Comparison of ENCODE assay signal across 1 cellular context in the genomic region with DNA sequence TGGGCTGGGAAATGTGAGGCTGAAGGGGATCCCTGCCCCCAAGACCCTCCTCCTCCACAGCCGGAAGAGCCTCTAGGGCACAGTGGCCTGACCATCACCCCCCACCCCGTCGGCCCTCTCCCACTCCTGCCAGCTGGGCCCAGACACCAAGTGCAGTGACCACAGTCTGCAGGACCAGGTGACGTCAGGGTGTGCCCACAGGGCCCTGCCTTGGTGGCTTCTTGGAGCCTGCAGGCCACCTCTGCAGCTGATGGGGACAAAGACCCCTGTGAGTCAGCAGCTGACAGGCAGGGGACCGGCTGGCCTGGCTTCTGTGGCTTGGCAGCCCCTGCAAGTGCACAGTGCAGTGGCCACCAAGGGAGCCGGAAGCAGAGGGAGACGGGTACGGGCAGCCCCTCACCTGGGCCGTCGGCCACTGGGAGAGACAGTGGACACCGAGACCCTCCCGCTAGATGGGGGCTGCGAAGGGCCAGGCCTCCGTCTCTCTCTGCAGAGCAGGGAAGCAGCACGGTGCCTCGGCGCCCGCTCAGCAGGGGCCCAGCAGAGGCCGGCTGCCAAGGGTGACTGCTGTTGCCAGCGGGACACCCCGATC.
TF ChIP-seq lines count a peak whose summit lies in the region.

No MANE protein-coding gene starts in this region.

TF ChIP-seq in H1, 55 proteins besides CTCF, POLR2A, EP300 and RAD21:
- TF ChIP-seq SP4 (IDR thresholded peaks at IDR 0.05; ENCODE audit: low read length) (no peak), POLR2AphosphoS5 (IDR thresholded peaks at IDR 0.05; ENCODE audit: low read depth, low read length) (no peak), YY1 (IDR thresholded peaks at IDR 0.05; ENCODE audit: low read depth, low read length) (no peak), BACH1 (IDR thresholded peaks at IDR 0.05; ENCODE audit: low read length) (no peak), TCF12 (IDR thresholded peaks at IDR 0.05; ENCODE audit: low read depth, low read length) (no peak)
TF ChIP-seq in H1: peak in this region for 0.
